ENCODE assay signal across 1 cellular context in genomic region chr2:53970095-53970897, GRCh38.
TF ChIP-seq lines count a peak whose summit lies in the region.

No MANE protein-coding gene starts in this region.

TF ChIP-seq in HCT116, 20 proteins besides CTCF, POLR2A, EP300 and RAD21 (continued from another document):
- TF ChIP-seq, protein P1, sequence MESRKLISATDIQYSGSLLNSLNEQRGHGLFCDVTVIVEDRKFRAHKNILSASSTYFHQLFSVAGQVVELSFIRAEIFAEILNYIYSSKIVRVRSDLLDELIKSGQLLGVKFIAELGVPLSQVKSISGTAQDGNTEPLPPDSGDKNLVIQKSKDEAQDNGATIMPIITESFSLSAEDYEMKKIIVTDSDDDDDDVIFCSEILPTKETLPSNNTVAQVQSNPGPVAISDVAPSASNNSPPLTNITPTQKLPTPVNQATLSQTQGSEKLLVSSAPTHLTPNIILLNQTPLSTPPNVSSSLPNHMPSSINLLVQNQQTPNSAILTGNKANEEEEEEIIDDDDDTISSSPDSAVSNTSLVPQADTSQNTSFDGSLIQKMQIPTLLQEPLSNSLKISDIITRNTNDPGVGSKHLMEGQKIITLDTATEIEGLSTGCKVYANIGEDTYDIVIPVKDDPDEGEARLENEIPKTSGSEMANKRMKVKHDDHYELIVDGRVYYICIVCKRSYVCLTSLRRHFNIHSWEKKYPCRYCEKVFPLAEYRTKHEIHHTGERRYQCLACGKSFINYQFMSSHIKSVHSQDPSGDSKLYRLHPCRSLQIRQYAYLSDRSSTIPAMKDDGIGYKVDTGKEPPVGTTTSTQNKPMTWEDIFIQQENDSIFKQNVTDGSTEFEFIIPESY (IDR thresholded peaks at IDR 0.05; ENCODE audit: extremely low read depth, insufficient replicate concordance, low read length): no peak
